Comparison of ENCODE assay signal across 21 cellular contexts in genomic region chr3:95134693-95135375, GRCh38.
A peak's percentile ranks its signal among the peaks of the same experiment; 100 is the strongest.
DNase-seq lines count a peak whose midpoint lies in the region; ATAC-seq and TF ChIP-seq lines count a peak whose summit lies in the region.
"Had no signal": no experiment of that assay in that cellular context is flagged by ENCODE, and none has a peak within 500 bp of the region (broad histone marks: within the 10 kb centered on the region; RNA-seq: fewer than 3 reads in every experiment).

No MANE protein-coding gene starts in this region.

- H3K18ac ChIP-seq in mesenchymal stem cell (ENCODE audit: low read depth in 1 of 2, low read length in 2 of 2) = no peak overlapping the region

- H3K27me3 ChIP-seq in PC-3 (ENCODE audit: low read length) (no peaks in the 10 kb centered on the region), mesenchymal stem cell (ENCODE audit: control insufficient read depth in 1 of 2, insufficient read depth in 1 of 2, low read length in 2 of 2) (no peaks in the 10 kb centered on the region)
- H3K27me3 ChIP-seq: thyroid gland had no signal

- 0 out of 2 replicates have a peak, but pooled peaks have one; percentile 15 for TF ChIP-seq CTCF in PC-3 (conservative IDR thresholded peaks at IDR 0.05; ENCODE audit: low read depth, low read length)
- no peak for TF ChIP-seq CTCF in epithelial cell of proximal tubule (conservative IDR thresholded peaks at IDR 0.05; ENCODE audit: low read depth, low read length)
- TF ChIP-seq CTCF in type B pancreatic cell (conservative IDR thresholded peaks at IDR 0.05) = peak; percentile 41

- no peaks in the 10 kb centered on the region for H3K79me1 ChIP-seq in mesenchymal stem cell (replicated peaks; ENCODE audit: low read length, poor library complexity, severe bottlenecking)

- no peak overlapping the region for H4K8ac ChIP-seq in mesenchymal stem cell (ENCODE audit: low read length)

- intact Hi-C loops in PC-3 (cut with micrococcal nuclease) = loop anchor here (5.0 to 10.0 kb wide), 2 partner anchors 147 to 350 kb away; no protein-coding TSS in a partner anchor

- H3K27ac ChIP-seq in PC-3 (ENCODE audit: low read length) = no peak overlapping the region
- peak overlapping the region; percentile 28 for H3K27ac ChIP-seq in mesenchymal stem cell (ENCODE audit: low read length, poor library complexity, severe bottlenecking)
- H3K27ac ChIP-seq: thyroid gland, VCaP had no signal

- no peak overlapping the region for H2BK5ac ChIP-seq in mesenchymal stem cell (ENCODE audit: low read depth, low read length, poor library complexity, severe bottlenecking)

- no peaks in the 10 kb centered on the region for H3K36me3 Mint-ChIP-seq in type B pancreatic cell
- H3K36me3 Mint-ChIP-seq: stimulated activated memory B cell treated with anti-CD40 and anti-IgM and Interleukin-4, amounts not matched to agents 10 μg/mL and 1 μg/mL and 100 μg/mL, for 72 hours had no signal

- DNase-seq in PC-3 = peak; percentile 10
- DNase-seq in epithelial cell of proximal tubule (ENCODE audit: low read depth) = peak; percentile 41
- DNase-seq in mesenchymal stem cell = peak; percentile 5
- DNase-seq in type B pancreatic cell (ENCODE audit: extremely low spot score, unreplicated experiment) = no peak
- DNase-seq in NCI-H1694 (lab: John Stamatoyannopoulos, UW) = no peak
- DNase-seq: activated CD4-positive, alpha-beta T cell treated with anti-CD3 and anti-CD28 coated beads, Interleukin-2, amount 50 U/mL, for 4 hours; activated naive CD4-positive, alpha-beta T cell treated with Interleukin-2 at 50 U/mL for 16 hours; aorta; COR-L47; cortex of kidney; left colon; midbrain; NCI-H1105; T-helper 2 cell; thyroid gland had no signal

- H3K79me2 ChIP-seq in PC-3 (ENCODE audit: low read length) = no peaks in the 10 kb centered on the region

- H3K4me3 Mint-ChIP-seq in type B pancreatic cell = no peak overlapping the region
- H3K4me3 Mint-ChIP-seq: B cell; neural crest cell; stimulated activated memory B cell treated with anti-CD40 and anti-IgM and Interleukin-4, amounts not matched to agents 10 μg/mL and 1 μg/mL and 100 μg/mL, for 72 hours had no signal

- no peak overlapping the region for H2AFZ ChIP-seq in PC-3 (ENCODE audit: low read length)
- H2AFZ ChIP-seq in mesenchymal stem cell (ENCODE audit: low read depth, low read length) = no peak overlapping the region

- no peaks in the 10 kb centered on the region for H3F3A ChIP-seq in PC-3 (ENCODE audit: low read length, unreplicated experiment)

- H3K23ac ChIP-seq in mesenchymal stem cell (ENCODE audit: low read length in 2 of 2) = no peak overlapping the region

- CTCF ChIA-PET in PC-3 (lab: Charles Lee) = no interaction called here

- H3K9ac ChIP-seq in PC-3 (ENCODE audit: low read length) (no peak overlapping the region), mesenchymal stem cell (ENCODE audit: low read length) (no peak overlapping the region)

- no peaks in the 10 kb centered on the region for H4K20me1 ChIP-seq in PC-3 (ENCODE audit: low read length)

- H3K4ac ChIP-seq in mesenchymal stem cell (ENCODE audit: low read depth in 1 of 2, low read length in 2 of 2) = no peak overlapping the region

- ATAC-seq in PC-3 (no peak), GM19467 (IDR thresholded peaks at IDR 0.05; ENCODE audit: unreplicated experiment) (no peak), GM21825 (IDR thresholded peaks at IDR 0.05; ENCODE audit: unreplicated experiment) (no peak)
- ATAC-seq: left colon; stimulated activated memory B cell treated with anti-CD40 and anti-IgM and Interleukin-4, amounts not matched to agents 10 μg/mL and 1 μg/mL and 100 μg/mL, for 72 hours had no signal

- H3K4me2 ChIP-seq in PC-3 (ENCODE audit: low read length) (no peak overlapping the region), mesenchymal stem cell (ENCODE audit: low read length, poor library complexity, severe bottlenecking) (no peak overlapping the region)

- 80% methylated on average over 2 of the region's 3 CpGs for WGBS in mesenchymal stem cell

- no peak overlapping the region for H2BK120ac ChIP-seq in mesenchymal stem cell (ENCODE audit: low read depth, low read length)

- H2AK5ac ChIP-seq in mesenchymal stem cell (ENCODE audit: low read length, severe bottlenecking) = no peak overlapping the region

- no peak overlapping the region for H2BK15ac ChIP-seq in mesenchymal stem cell (ENCODE audit: low read depth, poor library complexity, severe bottlenecking)

- no peaks in the 10 kb centered on the region for H3K9me3 ChIP-seq in PC-3 (ENCODE audit: low read length)
- no peaks in the 10 kb centered on the region for H3K9me3 ChIP-seq in mesenchymal stem cell (ENCODE audit: control insufficient read depth, low read length)
- H3K9me3 ChIP-seq: thyroid gland had no signal

- no peak overlapping the region for H2BK12ac ChIP-seq in mesenchymal stem cell (ENCODE audit: low read length in 2 of 2)

- H3K27ac Mint-ChIP-seq in type B pancreatic cell = no peak overlapping the region
- H3K27ac Mint-ChIP-seq: B cell; stimulated activated memory B cell treated with anti-CD40 and anti-IgM and Interleukin-4, amounts not matched to agents 10 μg/mL and 1 μg/mL and 100 μg/mL, for 72 hours had no signal

- no peak overlapping the region for H4K91ac ChIP-seq in mesenchymal stem cell (ENCODE audit: low read length)

- H3K36me3 ChIP-seq in PC-3 (ENCODE audit: low read depth, low read length) (no peaks in the 10 kb centered on the region), mesenchymal stem cell (ENCODE audit: control insufficient read depth in 1 of 2, insufficient read depth in 2 of 2, low read depth in 1 of 2, low read length in 2 of 2) (no peaks in the 10 kb centered on the region)
- H3K36me3 ChIP-seq: thyroid gland had no signal

- H3K9me2 ChIP-seq in PC-3 (replicated peaks; ENCODE audit: low read length) = no peaks in the 10 kb centered on the region

- no peaks in the 10 kb centered on the region for H3K4me1 Mint-ChIP-seq in type B pancreatic cell (ENCODE audit: unreplicated experiment)
- H3K4me1 Mint-ChIP-seq: B cell; stimulated activated memory B cell treated with anti-CD40 and anti-IgM and Interleukin-4, amounts not matched to agents 10 μg/mL and 1 μg/mL and 100 μg/mL, for 72 hours had no signal

- no peaks in the 10 kb centered on the region for H3K9me3 Mint-ChIP-seq in type B pancreatic cell

- H3K4me1 ChIP-seq in PC-3 (ENCODE audit: insufficient read depth, low read length) (no peaks in the 10 kb centered on the region), mesenchymal stem cell (ENCODE audit: control insufficient read depth, insufficient read depth, low read depth, low read length) (no peaks in the 10 kb centered on the region)

- no peak overlapping the region for H3K14ac ChIP-seq in mesenchymal stem cell (ENCODE audit: low read length in 2 of 2)

- H3K27me3 Mint-ChIP-seq in type B pancreatic cell = no peaks in the 10 kb centered on the region
- H3K27me3 Mint-ChIP-seq: B cell; stimulated activated memory B cell treated with anti-CD40 and anti-IgM and Interleukin-4, amounts not matched to agents 10 μg/mL and 1 μg/mL and 100 μg/mL, for 72 hours had no signal

- POLR2A ChIA-PET in PC-3 (lab: Charles Lee; ENCODE audit: unreplicated experiment) = no interaction called here

- H3K4me3 ChIP-seq in PC-3 (ENCODE audit: low read length) = no peak overlapping the region
- no peak overlapping the region for H3K4me3 ChIP-seq in epithelial cell of proximal tubule (ENCODE audit: low read depth, low read length)
- no peak overlapping the region for H3K4me3 ChIP-seq in mesenchymal stem cell (ENCODE audit: insufficient read depth in 1 of 2, low read depth in 1 of 2, low read length in 2 of 2)
- H3K4me3 ChIP-seq: thyroid gland had no signal

- BruUV-seq in PC-3 (replicated peaks; lab: Mats Ljungman, UMichigan) = no TSS peak

Comparison
In these comparisons a context has a peak if more than half of its experiments do, and no peak if none do; other contexts are left out.
1. DNase-seq: peak in PC-3 (single experiment), epithelial cell of proximal tubule (single experiment) and mesenchymal stem cell (single experiment); none in type B pancreatic cell (single experiment) and NCI-H1694 (single experiment).